In genomic region chr6:149221774-149222070, GRCh38 we compare ENCODE assay signal across 1 cellular context.
TF ChIP-seq lines count a peak whose summit lies in the region.

No MANE protein-coding gene starts in this region.

TF ChIP-seq in GM23338, 12 proteins besides CTCF, POLR2A, EP300 and RAD21 (continued from another document):
- no peak for TF ChIP-seq ZNF462 (CRISPR knock-in tag; IDR thresholded peaks at IDR 0.05)
- TF ChIP-seq POLR2AphosphoS5 (IDR thresholded peaks at IDR 0.05; ENCODE audit: low read depth): no peak
- TF ChIP-seq NANOG (IDR thresholded peaks at IDR 0.05; ENCODE audit: borderline replicate concordance): no peak
